ENCODE assay signal across 22 cellular contexts in the genomic region with DNA sequence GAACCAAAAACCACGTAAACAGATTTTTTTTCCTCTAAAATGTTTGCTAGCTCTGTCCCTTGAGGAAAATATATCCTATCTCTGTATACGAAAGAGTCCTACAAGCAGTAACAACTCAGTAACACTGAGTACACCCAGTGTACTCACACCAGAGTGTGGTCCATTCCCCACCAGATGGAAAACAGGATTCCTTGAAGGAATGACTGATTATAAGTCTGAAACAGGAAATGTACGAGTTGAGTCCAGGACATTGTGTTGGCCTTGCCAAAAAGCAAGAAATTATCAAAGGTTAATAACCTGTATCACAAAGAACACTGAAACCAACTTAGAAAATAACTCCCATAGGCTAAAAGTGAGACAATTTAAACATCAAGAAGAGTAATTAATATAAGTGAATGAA. TPM values are rescaled to one million over a fixed set of nuclear protein-coding genes. Genes with fewer than 3 reads are reported as not detected.
DNase-seq lines count a peak whose midpoint lies in the region; ATAC-seq, FAIRE-seq and TF ChIP-seq lines count a peak whose summit lies in the region.
"Had no signal": no experiment of that assay in that cellular context is flagged by ENCODE, and none has a peak within 500 bp of the region (broad histone marks: within the 10 kb centered on the region; RNA-seq: fewer than 3 reads in every experiment).

No MANE protein-coding gene starts in this region.

- no peak for ATAC-seq in central memory CD8-positive, alpha-beta T cell (replicated peaks; ENCODE audit: extremely low read depth, poor library complexity, severe bottlenecking)
- peak; percentile 66 for ATAC-seq in left lobe of liver
- ATAC-seq: GM23338, Panc1 had no signal

- H3K36me3 ChIP-seq in ACC112 (ENCODE audit: insufficient read depth, low read length) (peaks cover under 1% of the 10 kb centered on the region; the same call in 1 of the 2 replicates), HEK293 (ENCODE audit: control insufficient read depth in 2 of 2, insufficient read depth in 1 of 2, low read length in 2 of 2) (peaks cover 0 to 6% of the 10 kb centered on the region in 2 experiments; a peak in 2 of 3 replicates)
- H3K36me3 ChIP-seq: ascending aorta, ovary had no signal

- peaks cover 27% of the 10 kb centered on the region for H3K4me1 ChIP-seq in ACC112 (ENCODE audit: control insufficient read depth, insufficient read depth, low read length, unreplicated experiment)
- peaks cover 22% of the 10 kb centered on the region for H3K4me1 ChIP-seq in HEK293 (ENCODE audit: control insufficient read depth, insufficient read depth, low read length)

- peaks cover 93% of the 10 kb centered on the region for H3K79me2 ChIP-seq in ACC112 (ENCODE audit: control insufficient read depth, insufficient read depth, low read length, unreplicated experiment)

- no peak overlapping the region for H3K4me3 Mint-ChIP-seq in central memory CD8-positive, alpha-beta T cell
- H3K4me3 Mint-ChIP-seq: activated CD4-positive, alpha-beta T cell treated with anti-CD3 and anti-CD28 coated beads, Interleukin-2, amount 10 ng/mL, durations not matched to agents 24 days and 14 days; GM23338; T-helper 1 cell treated with Interleukin-12 subunit alpha and Interleukin-12 subunit beta and Interleukin-4 antibody, amounts not matched to agents 30 μg/mL and 1 μg/mL, for 36 hours had no signal

- CTCF ChIA-PET in HEK293 (lab: Yijun Ruan, JAX) = interaction anchor here (0.6 to 1.1 kb wide), 2 partner anchors 176 to 499 kb away, joined by 3 to 4 read pairs; no protein-coding TSS in a partner anchor

- H3K27me3 Mint-ChIP-seq in central memory CD8-positive, alpha-beta T cell = no peaks in the 10 kb centered on the region
- H3K27me3 Mint-ChIP-seq: activated CD4-positive, alpha-beta T cell treated with anti-CD3 and anti-CD28 coated beads, Interleukin-2, amount 10 ng/mL, durations not matched to agents 24 days and 14 days had no signal

- TF ChIP-seq CTCF in HEK293 (tag by site-specific recombination; IDR thresholded peaks at IDR 0.05) = no peak

- no peaks in the 10 kb centered on the region for H3K9me3 ChIP-seq in HEK293 (ENCODE audit: control insufficient read depth, insufficient read depth, low read depth, low read length)
- H3K9me3 ChIP-seq: ascending aorta, ovary had no signal

- peaks cover 33% of the 10 kb centered on the region for H3K4me1 Mint-ChIP-seq in central memory CD8-positive, alpha-beta T cell

- peak overlapping the region; percentile 33 for H3K27ac Mint-ChIP-seq in central memory CD8-positive, alpha-beta T cell (ENCODE audit: low read depth)
- H3K27ac Mint-ChIP-seq: activated T-helper 2 cell treated with anti-CD3 and anti-CD28 coated beads, Interferon-gamma antibody, Interleukin-2, Interleukin-4, amounts not matched to agents 10 μg/mL and 5 μg/mL and 100 μg/mL, durations not matched to agents 14 hours and 24 hours and 36 hours; GM23338; T-helper 1 cell treated with Interleukin-12 subunit alpha and Interleukin-12 subunit beta and Interleukin-4 antibody, amounts not matched to agents 30 μg/mL and 1 μg/mL, for 36 hours had no signal

- H3K4me3 ChIP-seq in ACC112 (ENCODE audit: low read depth, low read length) (no peak overlapping the region), HEK293 (ENCODE audit: low read depth, low read length) (no peak overlapping the region)
- H3K4me3 ChIP-seq: ascending aorta, GM23338, ovary had no signal

- H3K27me3 ChIP-seq in ACC112 (ENCODE audit: insufficient read depth, low read length) = no peaks in the 10 kb centered on the region
- H3K27me3 ChIP-seq: ascending aorta, ovary had no signal

- FAIRE-seq in urothelium cell line (lab: Jason Lieb, UNC) = no peak
- FAIRE-seq: frontal cortex had no signal

- POLR2A ChIA-PET in HEK293 (lab: Yijun Ruan, JAX) = interaction anchor here (1.1 kb wide), 1 partner anchor 107 kb away, joined by 3 read pairs; no protein-coding TSS in a partner anchor

- no peaks in the 10 kb centered on the region for H3K9me3 Mint-ChIP-seq in central memory CD8-positive, alpha-beta T cell
- H3K9me3 Mint-ChIP-seq: activated CD4-positive, alpha-beta T cell treated with anti-CD3 and anti-CD28 coated beads, Interleukin-2, amount 10 ng/mL, durations not matched to agents 24 days and 14 days; GM23338; T-helper 1 cell treated with Interleukin-12 subunit alpha and Interleukin-12 subunit beta and Interleukin-4 antibody, amounts not matched to agents 30 μg/mL and 1 μg/mL, for 36 hours had no signal

- H3K36me3 Mint-ChIP-seq in central memory CD8-positive, alpha-beta T cell (ENCODE audit: insufficient read depth) = peaks cover 10% of the 10 kb centered on the region

- DNase-seq in central memory CD8-positive, alpha-beta T cell (ENCODE audit: low spot score in 2 of 2) = no peak
- DNase-seq in left lobe of liver (ENCODE audit: low spot score) (no peak), OCI-M2 (lab: John Stamatoyannopoulos, UW; ENCODE audit: unreplicated experiment) (no peak), Kasumi-1 (lab: John Stamatoyannopoulos, UW) (no peak), urothelium cell line (ENCODE audit: low spot score) (no peak)
- no peak for DNase-seq in activated effector memory CD4-positive, alpha-beta T cell treated with Interleukin-2 at 50 U/mL for 16 hours
- DNase-seq: activated CD4-positive, alpha-beta T cell treated with anti-CD3 and anti-CD28 coated beads, Interleukin-2, amount 10 ng/mL, durations not matched to agents 24 days and 14 days; AML-193; effector CD4-positive, alpha-beta T cell; NCI-H146; NCI-H524; ovary; stimulated activated CD4-positive, alpha-beta T cell treated with anti-CD3 and anti-CD28 coated beads, Interleukin-15, amount 100 ng/mL, for 24 hours; substantia nigra had no signal

- no peak overlapping the region for H2AFZ ChIP-seq in ACC112 (ENCODE audit: low read length, unreplicated experiment)
- H2AFZ ChIP-seq: GM23338 had no signal

- H3K27ac ChIP-seq in ACC112 (ENCODE audit: low read depth, low read length) (0 out of 2 replicates have a peak overlapping the region, but pooled peaks have one; percentile 18), HEK293 (ENCODE audit: extremely low read depth, low read depth, low read length) (no peak overlapping the region)
- H3K27ac ChIP-seq: ovary had no signal

TF ChIP-seq in HEK293, 187 proteins besides CTCF, POLR2A, EP300 and RAD21:
- TF ChIP-seq IKZF3 (tag by site-specific recombination; IDR thresholded peaks at IDR 0.05) (0 out of 2 replicates have a peak, but pooled peaks have one; percentile 35), ZFP3 (tag by site-specific recombination; IDR thresholded peaks at IDR 0.05; ENCODE audit: low read depth) (no peak), MZF1 (tag by site-specific recombination; IDR thresholded peaks at IDR 0.05; ENCODE audit: borderline replicate concordance) (peak; percentile 81; the same call in 1 of the 2 replicates)
- TF ChIP-seq, protein P1, sequence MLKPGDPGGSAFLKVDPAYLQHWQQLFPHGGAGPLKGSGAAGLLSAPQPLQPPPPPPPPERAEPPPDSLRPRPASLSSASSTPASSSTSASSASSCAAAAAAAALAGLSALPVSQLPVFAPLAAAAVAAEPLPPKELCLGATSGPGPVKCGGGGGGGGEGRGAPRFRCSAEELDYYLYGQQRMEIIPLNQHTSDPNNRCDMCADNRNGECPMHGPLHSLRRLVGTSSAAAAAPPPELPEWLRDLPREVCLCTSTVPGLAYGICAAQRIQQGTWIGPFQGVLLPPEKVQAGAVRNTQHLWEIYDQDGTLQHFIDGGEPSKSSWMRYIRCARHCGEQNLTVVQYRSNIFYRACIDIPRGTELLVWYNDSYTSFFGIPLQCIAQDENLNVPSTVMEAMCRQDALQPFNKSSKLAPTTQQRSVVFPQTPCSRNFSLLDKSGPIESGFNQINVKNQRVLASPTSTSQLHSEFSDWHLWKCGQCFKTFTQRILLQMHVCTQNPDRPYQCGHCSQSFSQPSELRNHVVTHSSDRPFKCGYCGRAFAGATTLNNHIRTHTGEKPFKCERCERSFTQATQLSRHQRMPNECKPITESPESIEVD (tag by site-specific recombination; IDR thresholded peaks at IDR 0.05) = 0 out of 2 replicates have a peak, but pooled peaks have one; percentile 41

RNA-seq across cellular contexts. Expression of a gene that starts 20.4 kb away (rescaled TPM):
- 66.6 TPM for total RNA-seq in left lobe of liver
